ENCODE assay signal across 25 cellular contexts in the genomic region with DNA sequence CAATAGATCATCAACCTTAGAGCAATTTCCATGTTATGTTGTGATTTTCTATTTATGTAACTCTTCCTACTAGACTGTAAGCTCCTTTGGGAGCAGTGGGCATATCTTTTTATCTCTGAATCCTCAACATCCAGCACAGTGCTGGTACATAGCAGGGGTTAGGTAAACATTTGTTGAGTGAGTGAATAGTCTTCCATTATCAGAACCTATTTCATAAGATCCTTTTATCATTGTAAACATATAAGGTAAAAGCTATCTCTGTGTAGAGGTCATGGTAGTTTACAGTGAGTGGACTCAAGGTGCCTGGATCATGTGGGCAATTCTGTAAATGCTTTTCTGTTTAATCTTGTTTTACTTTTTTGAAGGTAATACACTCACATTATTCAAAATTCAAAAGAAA.
"Had no signal": no experiment of that assay in that cellular context is flagged by ENCODE, and none has a peak within 500 bp of the region (broad histone marks: within the 10 kb centered on the region; RNA-seq: fewer than 3 reads in every experiment).

No MANE protein-coding gene starts in this region.

- H3K27ac Mint-ChIP-seq: activated CD8-positive, alpha-beta T cell treated with anti-CD3 and anti-CD28 coated beads, Interleukin-2, amount 10 ng/mL, durations not matched to agents 7 days and 5 days; activated naive CD4-positive, alpha-beta T cell treated with anti-CD3 and anti-CD28 coated beads, Interleukin-2, amount 50 U/mL, for 24 hours had no signal

- H3K36me3 Mint-ChIP-seq: activated naive CD4-positive, alpha-beta T cell treated with anti-CD3 and anti-CD28 coated beads, Interleukin-2, amount 50 U/mL, for 24 hours had no signal

- H3K4me3 Mint-ChIP-seq: activated CD8-positive, alpha-beta T cell treated with anti-CD3 and anti-CD28 coated beads, Interleukin-2, amount 10 ng/mL, durations not matched to agents 7 days and 5 days; activated naive CD4-positive, alpha-beta T cell treated with anti-CD3 and anti-CD28 coated beads, Interleukin-2, amount 50 U/mL, for 24 hours had no signal

- ATAC-seq: activated CD8-positive, alpha-beta T cell treated with anti-CD3 and anti-CD28 coated beads, Interleukin-2, amount 10 ng/mL, durations not matched to agents 7 days and 5 days; body of pancreas; K562; Panc1; Right ventricle myocardium inferior had no signal

- DNase-seq: activated CD4-positive, alpha-beta T cell treated with anti-CD3 and anti-CD28 coated beads for 48 hours; activated CD4-positive, alpha-beta T cell treated with anti-CD3 and anti-CD28 coated beads, Interleukin-2, amount 50 U/mL, for 4 hours; activated CD4-positive, CD25-positive, alpha-beta regulatory T cell treated with anti-CD3 and anti-CD28 coated beads, Interleukin-2, amount 50 U/mL, for 72 hours; activated CD8-positive, alpha-beta memory T cell treated with anti-CD3 and anti-CD28 coated beads, Interleukin-2, amount 50 U/mL, for 48 hours; activated CD8-positive, alpha-beta T cell treated with anti-CD3 and anti-CD28 coated beads, Interleukin-2, amount 10 ng/mL, durations not matched to agents 7 days and 5 days; activated naive CD4-positive, alpha-beta T cell; activated T-cell treated with anti-CD3 and anti-CD28 coated beads, Interleukin-2, amount 50 U/mL, for 1 hour; amniotic stem cell; body of pancreas; central memory CD4-positive, alpha-beta T cell; Karpas-422; MM.1S; NCI-H1105; NCI-H1694; NCI-H2081; NCI-H446; NCI-H524; NCI-H82; RPMI8226; SK-N-SH; T-helper 1 cell had no signal

- H3K4me1 Mint-ChIP-seq: activated naive CD4-positive, alpha-beta T cell treated with anti-CD3 and anti-CD28 coated beads, Interleukin-2, amount 50 U/mL, for 24 hours had no signal

- H3K9me3 Mint-ChIP-seq: activated naive CD4-positive, alpha-beta T cell treated with anti-CD3 and anti-CD28 coated beads, Interleukin-2, amount 50 U/mL, for 24 hours had no signal

- H3K27me3 Mint-ChIP-seq: activated naive CD4-positive, alpha-beta T cell treated with anti-CD3 and anti-CD28 coated beads, Interleukin-2, amount 50 U/mL, for 24 hours had no signal
